ENCODE assay signal across 3 cellular contexts in genomic region chr1:226404063-226404903, GRCh38.
TF ChIP-seq lines count a peak whose summit lies in the region.

No MANE protein-coding gene starts in this region.

TF ChIP-seq in SK-N-SH, 30 proteins besides CTCF, POLR2A, EP300 and RAD21 (continued from another document):
- peak; percentile 55; the same call in 1 of the 2 replicates for TF ChIP-seq RCOR1 (IDR thresholded peaks at IDR 0.05; ENCODE audit: low read length)

TF ChIP-seq in SK-N-SH treated with all-trans-retinoic acid at 6 μM for 48 hours, 23 proteins besides CTCF, POLR2A, EP300 and RAD21 (continued from another document):
- TF ChIP-seq ZNF70 (CRISPR knock-in tag; IDR thresholded peaks at IDR 0.05), result no peak
- no peak for TF ChIP-seq ZC3H10 (CRISPR knock-in tag; IDR thresholded peaks at IDR 0.05)
- no peak for TF ChIP-seq SNAI2 (CRISPR knock-in tag; IDR thresholded peaks at IDR 0.05)
- TF ChIP-seq POU6F1 (CRISPR knock-in tag; IDR thresholded peaks at IDR 0.05; ENCODE audit: borderline replicate concordance, low read depth), result no peak
- no peak for TF ChIP-seq ISL1 (CRISPR knock-in tag; IDR thresholded peaks at IDR 0.05)
- no peak for TF ChIP-seq CREB5 (CRISPR knock-in tag; IDR thresholded peaks at IDR 0.05; ENCODE audit: low read depth)
- no peak for TF ChIP-seq CSDC2 (CRISPR knock-in tag; IDR thresholded peaks at IDR 0.05)
- TF ChIP-seq ZFP3 (CRISPR knock-in tag; IDR thresholded peaks at IDR 0.05), result no peak
- no peak for TF ChIP-seq CSRNP3 (CRISPR knock-in tag; IDR thresholded peaks at IDR 0.05)
- TF ChIP-seq BACH2 (CRISPR knock-in tag; IDR thresholded peaks at IDR 0.05; ENCODE audit: borderline replicate concordance), result no peak
- no peak for TF ChIP-seq ARNTL (CRISPR knock-in tag; IDR thresholded peaks at IDR 0.05; ENCODE audit: borderline replicate concordance, low read depth)
- no peak for TF ChIP-seq ZNF8 (CRISPR knock-in tag; IDR thresholded peaks at IDR 0.05)
- TF ChIP-seq TSHZ2 (CRISPR knock-in tag; IDR thresholded peaks at IDR 0.05), result no peak
- no peak for TF ChIP-seq TCF4 (CRISPR knock-in tag; IDR thresholded peaks at IDR 0.05; ENCODE audit: borderline replicate concordance)
- TF ChIP-seq PATZ1 (CRISPR knock-in tag; IDR thresholded peaks at IDR 0.05; ENCODE audit: borderline replicate concordance), result no peak
- no peak for TF ChIP-seq TOX (CRISPR knock-in tag; IDR thresholded peaks at IDR 0.05; ENCODE audit: borderline replicate concordance)
- TF ChIP-seq ZNF565 (CRISPR knock-in tag; conservative IDR thresholded peaks at IDR 0.05; ENCODE audit: low read depth), result no peak
- TF ChIP-seq OSR1 (CRISPR knock-in tag; IDR thresholded peaks at IDR 0.05), result no peak

TF ChIP-seq in K562, 482 proteins besides CTCF, POLR2A, EP300 and RAD21:
- 0 out of 4 replicates have a peak, but pooled peaks of 1 of the 2 experiments have one; percentile 35 for TF ChIP-seq FOXA3 (CRISPR knock-in tag; conservative IDR thresholded peaks at IDR 0.05 in 1 of 2, IDR thresholded peaks at IDR 0.05 in 1 of 2)
- TF ChIP-seq SREBF2 (CRISPR knock-in tag; IDR thresholded peaks at IDR 0.05), result no peak
- no peak for TF ChIP-seq CTBP1 (IDR thresholded peaks at IDR 0.05; ENCODE audit: borderline replicate concordance)
- TF ChIP-seq CBFA2T2 (conservative IDR thresholded peaks at IDR 0.05), result 0 out of 2 replicates have a peak, but pooled peaks have one; percentile 6
- TF ChIP-seq ZNF140 (CRISPR knock-in tag; IDR thresholded peaks at IDR 0.05), result no peak
- TF ChIP-seq ATF3 (IDR thresholded peaks at IDR 0.05), result no peak
- TF ChIP-seq ATF3 (CRISPR knock-in tag; conservative IDR thresholded peaks at IDR 0.05), result no peak
- TF ChIP-seq SNIP1 (IDR thresholded peaks at IDR 0.05; ENCODE audit: low read depth), result no peak
